1 cellular context compared by ENCODE assay signal in the genomic region with DNA sequence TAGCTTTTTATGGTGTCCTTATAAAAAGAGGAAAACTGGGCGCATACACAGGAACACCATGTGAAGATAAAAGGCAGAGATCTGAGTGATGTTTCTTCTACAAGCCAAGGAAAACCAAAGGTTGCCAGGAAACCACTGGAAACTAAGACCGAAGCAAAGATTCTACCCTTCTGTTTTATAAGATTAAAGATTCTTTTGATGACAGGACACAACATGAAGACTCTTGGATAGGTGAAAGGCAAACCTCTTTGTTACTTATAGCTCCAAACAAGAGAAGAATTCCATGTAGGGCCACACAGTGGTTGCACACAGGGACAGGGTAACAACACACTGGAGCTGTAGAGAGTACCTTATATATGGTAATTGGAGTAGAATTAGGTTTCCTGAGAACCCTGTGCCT.
TF ChIP-seq lines count a peak whose summit lies in the region.

A gene with protein sequence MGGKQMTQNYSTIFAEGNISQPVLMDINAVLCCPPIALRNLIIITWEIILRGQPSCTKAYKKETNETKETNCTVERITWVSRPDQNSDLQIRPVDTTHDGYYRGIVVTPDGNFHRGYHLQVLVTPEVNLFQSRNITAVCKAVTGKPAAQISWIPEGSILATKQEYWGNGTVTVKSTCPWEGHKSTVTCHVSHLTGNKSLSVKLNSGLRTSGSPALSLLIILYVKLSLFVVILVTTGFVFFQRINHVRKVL (minus strand): TSS at position 101 of the 400 bp plus-strand sequence. CDS start 17,497 bp downstream, outside the sequence.

TF ChIP-seq in GM23338, 12 proteins besides CTCF, POLR2A, EP300 and RAD21:
- no peak for TF ChIP-seq REST (IDR thresholded peaks at IDR 0.05; ENCODE audit: unreplicated experiment)
- TF ChIP-seq ZNF114 (CRISPR knock-in tag; IDR thresholded peaks at IDR 0.05) = no peak
- no peak for TF ChIP-seq ZNF331 (CRISPR knock-in tag; IDR thresholded peaks at IDR 0.05; ENCODE audit: low read depth)
- TF ChIP-seq EZH2phosphoT487 (IDR thresholded peaks at IDR 0.05; ENCODE audit: unreplicated experiment) = no peak
- TF ChIP-seq STAT1 (IDR thresholded peaks at IDR 0.05; ENCODE audit: unreplicated experiment) = no peak
- TF ChIP-seq POLR2AphosphoS5 (IDR thresholded peaks at IDR 0.05; ENCODE audit: low read depth) = no peak
- TF ChIP-seq EZH2 (IDR thresholded peaks at IDR 0.05; ENCODE audit: low read depth, unreplicated experiment) = no peak
- TF ChIP-seq NANOG (IDR thresholded peaks at IDR 0.05; ENCODE audit: borderline replicate concordance) = no peak
- TF ChIP-seq JUNB (IDR thresholded peaks at IDR 0.05; ENCODE audit: unreplicated experiment) = no peak
